ENCODE assay signal across 1 cellular context in the genomic region with DNA sequence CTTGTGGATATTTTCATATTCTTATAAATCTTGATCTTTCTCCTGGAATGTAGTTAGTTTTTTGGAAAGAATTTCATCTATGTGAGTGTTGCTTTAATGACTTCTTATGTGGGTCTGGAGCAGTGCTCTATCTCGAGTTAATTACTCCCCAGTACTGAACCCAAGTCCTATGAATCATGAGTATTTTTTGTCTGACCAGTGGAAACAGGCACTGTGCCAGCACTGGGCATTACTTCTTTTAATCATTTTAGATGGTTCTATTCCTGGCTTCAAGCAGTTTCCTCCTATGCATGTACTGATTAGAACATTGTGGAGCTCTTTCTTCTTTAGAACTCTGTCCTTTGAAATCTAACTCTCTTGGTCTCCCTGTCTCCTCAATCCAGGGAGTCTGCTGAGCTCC.
TF ChIP-seq lines count a peak whose summit lies in the region.

No MANE protein-coding gene starts in this region.

TF ChIP-seq in GM23338, 12 proteins besides CTCF, POLR2A, EP300 and RAD21 (continued from another document):
- TF ChIP-seq, protein P1, sequence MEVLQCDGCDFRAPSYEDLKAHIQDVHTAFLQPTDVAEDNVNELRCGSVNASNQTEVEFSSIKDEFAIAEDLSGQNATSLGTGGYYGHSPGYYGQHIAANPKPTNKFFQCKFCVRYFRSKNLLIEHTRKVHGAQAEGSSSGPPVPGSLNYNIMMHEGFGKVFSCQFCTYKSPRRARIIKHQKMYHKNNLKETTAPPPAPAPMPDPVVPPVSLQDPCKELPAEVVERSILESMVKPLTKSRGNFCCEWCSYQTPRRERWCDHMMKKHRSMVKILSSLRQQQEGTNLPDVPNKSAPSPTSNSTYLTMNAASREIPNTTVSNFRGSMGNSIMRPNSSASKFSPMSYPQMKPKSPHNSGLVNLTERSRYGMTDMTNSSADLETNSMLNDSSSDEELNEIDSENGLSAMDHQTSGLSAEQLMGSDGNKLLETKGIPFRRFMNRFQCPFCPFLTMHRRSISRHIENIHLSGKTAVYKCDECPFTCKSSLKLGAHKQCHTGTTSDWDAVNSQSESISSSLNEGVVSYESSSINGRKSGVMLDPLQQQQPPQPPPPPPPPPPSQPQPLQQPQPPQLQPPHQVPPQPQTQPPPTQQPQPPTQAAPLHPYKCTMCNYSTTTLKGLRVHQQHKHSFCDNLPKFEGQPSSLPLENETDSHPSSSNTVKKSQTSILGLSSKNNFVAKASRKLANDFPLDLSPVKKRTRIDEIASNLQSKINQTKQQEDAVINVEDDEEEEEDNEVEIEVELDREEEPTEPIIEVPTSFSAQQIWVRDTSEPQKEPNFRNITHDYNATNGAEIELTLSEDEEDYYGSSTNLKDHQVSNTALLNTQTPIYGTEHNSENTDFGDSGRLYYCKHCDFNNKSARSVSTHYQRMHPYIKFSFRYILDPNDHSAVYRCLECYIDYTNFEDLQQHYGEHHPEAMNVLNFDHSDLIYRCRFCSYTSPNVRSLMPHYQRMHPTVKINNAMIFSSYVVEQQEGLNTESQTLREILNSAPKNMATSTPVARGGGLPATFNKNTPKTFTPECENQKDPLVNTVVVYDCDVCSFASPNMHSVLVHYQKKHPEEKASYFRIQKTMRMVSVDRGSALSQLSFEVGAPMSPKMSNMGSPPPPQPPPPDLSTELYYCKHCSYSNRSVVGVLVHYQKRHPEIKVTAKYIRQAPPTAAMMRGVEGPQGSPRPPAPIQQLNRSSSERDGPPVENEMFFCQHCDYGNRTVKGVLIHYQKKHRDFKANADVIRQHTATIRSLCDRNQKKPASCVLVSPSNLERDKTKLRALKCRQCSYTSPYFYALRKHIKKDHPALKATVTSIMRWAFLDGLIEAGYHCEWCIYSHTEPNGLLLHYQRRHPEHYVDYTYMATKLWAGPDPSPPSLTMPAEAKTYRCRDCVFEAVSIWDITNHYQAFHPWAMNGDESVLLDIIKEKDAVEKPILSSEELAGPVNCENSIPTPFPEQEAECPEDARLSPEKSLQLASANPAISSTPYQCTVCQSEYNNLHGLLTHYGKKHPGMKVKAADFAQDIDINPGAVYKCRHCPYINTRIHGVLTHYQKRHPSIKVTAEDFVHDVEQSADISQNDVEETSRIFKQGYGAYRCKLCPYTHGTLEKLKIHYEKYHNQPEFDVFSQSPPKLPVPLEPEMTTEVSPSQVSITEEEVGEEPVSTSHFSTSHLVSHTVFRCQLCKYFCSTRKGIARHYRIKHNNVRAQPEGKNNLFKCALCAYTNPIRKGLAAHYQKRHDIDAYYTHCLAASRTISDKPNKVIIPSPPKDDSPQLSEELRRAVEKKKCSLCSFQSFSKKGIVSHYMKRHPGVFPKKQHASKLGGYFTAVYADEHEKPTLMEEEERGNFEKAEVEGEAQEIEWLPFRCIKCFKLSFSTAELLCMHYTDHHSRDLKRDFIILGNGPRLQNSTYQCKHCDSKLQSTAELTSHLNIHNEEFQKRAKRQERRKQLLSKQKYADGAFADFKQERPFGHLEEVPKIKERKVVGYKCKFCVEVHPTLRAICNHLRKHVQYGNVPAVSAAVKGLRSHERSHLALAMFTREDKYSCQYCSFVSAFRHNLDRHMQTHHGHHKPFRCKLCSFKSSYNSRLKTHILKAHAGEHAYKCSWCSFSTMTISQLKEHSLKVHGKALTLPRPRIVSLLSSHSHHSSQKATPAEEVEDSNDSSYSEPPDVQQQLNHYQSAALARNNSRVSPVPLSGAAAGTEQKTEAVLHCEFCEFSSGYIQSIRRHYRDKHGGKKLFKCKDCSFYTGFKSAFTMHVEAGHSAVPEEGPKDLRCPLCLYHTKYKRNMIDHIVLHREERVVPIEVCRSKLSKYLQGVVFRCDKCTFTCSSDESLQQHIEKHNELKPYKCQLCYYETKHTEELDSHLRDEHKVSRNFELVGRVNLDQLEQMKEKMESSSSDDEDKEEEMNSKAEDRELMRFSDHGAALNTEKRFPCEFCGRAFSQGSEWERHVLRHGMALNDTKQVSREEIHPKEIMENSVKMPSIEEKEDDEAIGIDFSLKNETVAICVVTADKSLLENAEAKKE (CRISPR knock-in tag; IDR thresholded peaks at IDR 0.05) = no peak
- TF ChIP-seq STAT1 (IDR thresholded peaks at IDR 0.05; ENCODE audit: unreplicated experiment) (no peak), ZNF331 (CRISPR knock-in tag; IDR thresholded peaks at IDR 0.05; ENCODE audit: low read depth) (no peak), NANOG (IDR thresholded peaks at IDR 0.05; ENCODE audit: borderline replicate concordance) (no peak), JUNB (IDR thresholded peaks at IDR 0.05; ENCODE audit: unreplicated experiment) (no peak)
- TF ChIP-seq, protein P2, sequence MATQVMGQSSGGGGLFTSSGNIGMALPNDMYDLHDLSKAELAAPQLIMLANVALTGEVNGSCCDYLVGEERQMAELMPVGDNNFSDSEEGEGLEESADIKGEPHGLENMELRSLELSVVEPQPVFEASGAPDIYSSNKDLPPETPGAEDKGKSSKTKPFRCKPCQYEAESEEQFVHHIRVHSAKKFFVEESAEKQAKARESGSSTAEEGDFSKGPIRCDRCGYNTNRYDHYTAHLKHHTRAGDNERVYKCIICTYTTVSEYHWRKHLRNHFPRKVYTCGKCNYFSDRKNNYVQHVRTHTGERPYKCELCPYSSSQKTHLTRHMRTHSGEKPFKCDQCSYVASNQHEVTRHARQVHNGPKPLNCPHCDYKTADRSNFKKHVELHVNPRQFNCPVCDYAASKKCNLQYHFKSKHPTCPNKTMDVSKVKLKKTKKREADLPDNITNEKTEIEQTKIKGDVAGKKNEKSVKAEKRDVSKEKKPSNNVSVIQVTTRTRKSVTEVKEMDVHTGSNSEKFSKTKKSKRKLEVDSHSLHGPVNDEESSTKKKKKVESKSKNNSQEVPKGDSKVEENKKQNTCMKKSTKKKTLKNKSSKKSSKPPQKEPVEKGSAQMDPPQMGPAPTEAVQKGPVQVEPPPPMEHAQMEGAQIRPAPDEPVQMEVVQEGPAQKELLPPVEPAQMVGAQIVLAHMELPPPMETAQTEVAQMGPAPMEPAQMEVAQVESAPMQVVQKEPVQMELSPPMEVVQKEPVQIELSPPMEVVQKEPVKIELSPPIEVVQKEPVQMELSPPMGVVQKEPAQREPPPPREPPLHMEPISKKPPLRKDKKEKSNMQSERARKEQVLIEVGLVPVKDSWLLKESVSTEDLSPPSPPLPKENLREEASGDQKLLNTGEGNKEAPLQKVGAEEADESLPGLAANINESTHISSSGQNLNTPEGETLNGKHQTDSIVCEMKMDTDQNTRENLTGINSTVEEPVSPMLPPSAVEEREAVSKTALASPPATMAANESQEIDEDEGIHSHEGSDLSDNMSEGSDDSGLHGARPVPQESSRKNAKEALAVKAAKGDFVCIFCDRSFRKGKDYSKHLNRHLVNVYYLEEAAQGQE (IDR thresholded peaks at IDR 0.05; ENCODE audit: unreplicated experiment) = no peak
